ENCODE assay signal across 8 cellular contexts in the genomic region with DNA sequence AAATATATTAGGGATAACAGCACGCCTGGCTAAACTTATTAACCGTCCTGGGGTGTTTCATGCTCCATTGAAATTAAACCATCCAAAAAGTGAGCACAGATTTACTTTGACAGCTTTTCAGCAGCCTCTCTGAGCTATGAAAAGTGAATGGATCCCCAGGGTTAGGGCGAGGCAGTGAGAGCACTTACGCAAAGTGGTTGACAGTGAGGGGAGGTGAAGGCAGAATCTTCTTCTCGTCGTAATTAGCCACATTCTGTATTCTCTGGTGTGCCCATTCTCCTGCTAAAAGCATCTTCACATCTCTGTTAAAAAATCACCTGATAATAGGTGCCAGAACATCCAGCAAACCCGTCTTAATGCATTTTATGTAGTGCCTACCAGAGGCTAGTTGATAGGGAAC. TPM values are rescaled to one million over a fixed set of nuclear protein-coding genes. Genes with fewer than 3 reads are reported as not detected.
DNase-seq lines count a peak whose midpoint lies in the region; ATAC-seq and TF ChIP-seq lines count a peak whose summit lies in the region.

No MANE protein-coding gene starts in this region.

- H3K4me1 ChIP-seq in BLaER1 treated with 17β-estradiol and CSF1 and Interleukin-3, amounts not matched to agents 10 nM and 100 nM, result peaks cover 10 to 19% (median 13%) of the 10 kb centered on the region in 10 experiments; a peak in 17 of 20 replicates
- H3K4me1 ChIP-seq in HUES48 (ENCODE audit: control insufficient read depth, insufficient read depth, low read length), result peaks cover 13% of the 10 kb centered on the region

- H3K4me3 Mint-ChIP-seq in brain, result peak overlapping the region; percentile 95 to 96 (median 95)
- H3K4me3 Mint-ChIP-seq in naive thymus-derived CD8-positive, alpha-beta T cell, result peak overlapping the region in 8 of 10 donors; percentile 20 to 99 (median 96)

- peaks cover 19% of the 10 kb centered on the region for H3K36me3 Mint-ChIP-seq in brain
- peaks cover 0 to 2% (median 0%) of the 10 kb centered on the region in 3 donors for H3K36me3 Mint-ChIP-seq in naive thymus-derived CD8-positive, alpha-beta T cell

- peaks cover 0 to 18% (median 14%) of the 10 kb centered on the region in 11 experiments; a peak in 14 of 22 replicates for H3K27me3 ChIP-seq in BLaER1 treated with 17β-estradiol and CSF1 and Interleukin-3, amounts not matched to agents 10 nM and 100 nM
- peaks cover 17% of the 10 kb centered on the region for H3K27me3 ChIP-seq in HUES48 (ENCODE audit: control insufficient read depth, insufficient read depth, low read length)
- H3K27me3 ChIP-seq in MG63, result no peaks in the 10 kb centered on the region; the same call in 1 of the 2 replicates

- no peaks in the 10 kb centered on the region for H3K9me3 Mint-ChIP-seq in brain
- no peaks in the 10 kb centered on the region for H3K9me3 Mint-ChIP-seq in naive thymus-derived CD8-positive, alpha-beta T cell

- no peak for TF ChIP-seq CTCF in brain (conservative IDR thresholded peaks at IDR 0.05)

- peak overlapping the region; percentile 88 to 100 (median 98); a peak in 21 of 22 replicates for H3K4me2 ChIP-seq in BLaER1 treated with 17β-estradiol and CSF1 and Interleukin-3, amounts not matched to agents 10 nM and 100 nM

- H3K9me3 ChIP-seq in BLaER1 treated with 17β-estradiol and CSF1 and Interleukin-3, amounts not matched to agents 10 nM and 100 nM (replicated peaks in 1 of 11), result no peaks in the 10 kb centered on the region
- no peaks in the 10 kb centered on the region for H3K9me3 ChIP-seq in HUES48 (ENCODE audit: control insufficient read depth, insufficient read depth, low read length)
- H3K9me3 ChIP-seq in MG63, result no peaks in the 10 kb centered on the region

- H3K4me1 Mint-ChIP-seq in brain, result peaks cover 56% of the 10 kb centered on the region
- H3K4me1 Mint-ChIP-seq in naive thymus-derived CD8-positive, alpha-beta T cell, result peaks cover 4 to 20% (median 14%) of the 10 kb centered on the region in 4 donors

- no peak overlapping the region for H3K27ac ChIP-seq in BLaER1 treated with 17β-estradiol and CSF1 and Interleukin-3, amounts not matched to agents 10 nM and 100 nM
- no peak overlapping the region for H3K27ac ChIP-seq in HUES48 (ENCODE audit: low read depth, low read length)

- POLR2A ChIA-PET in naive thymus-derived CD8-positive, alpha-beta T cell (lab: Charles Lee), result no interaction called here

- H3K9ac ChIP-seq in BLaER1 treated with 17β-estradiol and CSF1 and Interleukin-3, amounts not matched to agents 10 nM and 100 nM, result no peak overlapping the region
- H3K9ac ChIP-seq in HUES48 (ENCODE audit: low read depth, low read length), result no peak overlapping the region

- peaks cover 22% of the 10 kb centered on the region for H3K27me3 Mint-ChIP-seq in brain
- H3K27me3 Mint-ChIP-seq in naive thymus-derived CD8-positive, alpha-beta T cell, result peaks cover 0 to 4% (median 0%) of the 10 kb centered on the region in 5 donors

- no peak for ATAC-seq in naive thymus-derived CD8-positive, alpha-beta T cell

- 0 out of 22 replicates have a peak, but pooled peaks cover 0 to 6% (median 0%) of the 10 kb centered on the region in 11 experiments for H4K20me1 ChIP-seq in BLaER1 treated with 17β-estradiol and CSF1 and Interleukin-3, amounts not matched to agents 10 nM and 100 nM

- H3K36me3 ChIP-seq in BLaER1 treated with 17β-estradiol and CSF1 and Interleukin-3, amounts not matched to agents 10 nM and 100 nM, result peaks cover 0 to 6% (median 0%) of the 10 kb centered on the region in 11 experiments; a peak in 1 of 22 replicates
- H3K36me3 ChIP-seq in HUES48 (ENCODE audit: control insufficient read depth, insufficient read depth, low read length), result peaks cover 7% of the 10 kb centered on the region; the same call in 1 of the 2 replicates
- no peaks in the 10 kb centered on the region for H3K36me3 ChIP-seq in MG63

- H3K27ac Mint-ChIP-seq in brain, result peak overlapping the region; percentile 9 to 98 (median 96)
- H3K27ac Mint-ChIP-seq in naive thymus-derived CD8-positive, alpha-beta T cell, result peak overlapping the region in 1 of 10 donors; percentile 84

- peak overlapping the region in 6 of 10 experiments; percentile 81 to 92 (median 87); a peak in 7 of 20 replicates for H3K4me3 ChIP-seq in BLaER1 treated with 17β-estradiol and CSF1 and Interleukin-3, amounts not matched to agents 10 nM and 100 nM
- H3K4me3 ChIP-seq in HUES48 (ENCODE audit: low read depth, low read length) (peak overlapping the region; percentile 73), MG63 (no peak overlapping the region)

- no peak for DNase-seq in naive thymus-derived CD8-positive, alpha-beta T cell
- no peak for DNase-seq in ecto neural progenitor cell (ENCODE audit: low spot score)
- DNase-seq in MG63, result no peak
- DNase-seq in ureter (ENCODE audit: low spot score), result no peak
- no peak for DNase-seq in iPS-NIHi7 (ENCODE audit: extremely low spot score)

RNA-seq across cellular contexts. Expression of a gene that starts 1.9 kb away (rescaled TPM):
- 11.4 TPM for polyA plus RNA-seq in brain (ENCODE audit: insufficient read depth, low read depth, low replicate concordance)
- total RNA-seq in naive thymus-derived CD8-positive, alpha-beta T cell, result 1 to 10 TPM; 3.7 to 4.0 TPM
- polyA plus RNA-seq in naive thymus-derived CD8-positive, alpha-beta T cell, result under 1 TPM in 2 of 3 donors, not detected in 1; 0.14 to 0.16 TPM
- total RNA-seq in MG63 (2014; rRNA removed; shearing (Covaris generic); ENCODE audit: low replicate concordance), result 1.8 and 2.2 TPM in 2 replicates
- 41.3 TPM for total RNA-seq in ureter
